In genomic region chr18:36835927-36836326, GRCh38 we compare ENCODE assay signal across 25 cellular contexts.
"Had no signal": no experiment of that assay in that cellular context is flagged by ENCODE, and none has a peak within 500 bp of the region (broad histone marks: within the 10 kb centered on the region; RNA-seq: fewer than 3 reads in every experiment).

No MANE protein-coding gene starts in this region.

- FAIRE-seq: pancreas, small intestine, urothelium cell line had no signal

- H3K9me3 ChIP-seq: neutrophil, pancreas, psoas muscle, right lobe of liver, sigmoid colon, stomach, suprapubic skin, testis, tibial artery, transverse colon, upper lobe of right lung, vagina had no signal

- H3K27me3 ChIP-seq: neutrophil, pancreas, right lobe of liver, sigmoid colon, stomach, suprapubic skin, testis, tibial artery, transverse colon, upper lobe of right lung, vagina had no signal

- H3K4me3 ChIP-seq: pancreas, psoas muscle, right lobe of liver, sigmoid colon, stomach, suprapubic skin, testis, tibial artery, transverse colon, upper lobe of right lung, vagina had no signal

- H3K36me3 ChIP-seq: pancreas, right lobe of liver had no signal

- H3K4me1 ChIP-seq: pancreas, right lobe of liver, sigmoid colon, testis, transverse colon, upper lobe of right lung had no signal

- H3K27ac ChIP-seq: neutrophil, pancreas, psoas muscle, right lobe of liver, sigmoid colon, stomach, suprapubic skin, testis, tibial artery, transverse colon, upper lobe of right lung, vagina had no signal

- DNase-seq: naive B cell; naive thymus-derived CD8-positive, alpha-beta T cell; nephron progenitor cell; nucleus accumbens; pancreas; posterior cingulate gyrus; psoas muscle; right cardiac atrium; right lobe of liver; sigmoid colon; small intestine; stimulated activated CD4-positive, alpha-beta T cell treated with anti-CD3 and anti-CD28 coated beads, Interleukin-15, amount 100 ng/mL, for 24 hours; stimulated activated CD4-positive, alpha-beta T cell treated with anti-CD3 and anti-CD28 coated beads, Interleukin-2, amount 100 ng/mL, for 24 hours; stimulated activated CD4-positive, alpha-beta T cell treated with anti-CD3 and anti-CD28 coated beads, Interleukin-2, amount 100 ng/mL, for 48 hours; stimulated activated CD4-positive, alpha-beta T cell treated with anti-CD3 and anti-CD28 coated beads, Interleukin-4, amount 100 ng/mL, for 24 hours; stimulated activated naive CD4-positive, alpha-beta T cell; stomach; testis; tibial artery; transverse colon; upper lobe of right lung had no signal
